Comparison of ENCODE assay signal across 8 cellular contexts in the genomic region with DNA sequence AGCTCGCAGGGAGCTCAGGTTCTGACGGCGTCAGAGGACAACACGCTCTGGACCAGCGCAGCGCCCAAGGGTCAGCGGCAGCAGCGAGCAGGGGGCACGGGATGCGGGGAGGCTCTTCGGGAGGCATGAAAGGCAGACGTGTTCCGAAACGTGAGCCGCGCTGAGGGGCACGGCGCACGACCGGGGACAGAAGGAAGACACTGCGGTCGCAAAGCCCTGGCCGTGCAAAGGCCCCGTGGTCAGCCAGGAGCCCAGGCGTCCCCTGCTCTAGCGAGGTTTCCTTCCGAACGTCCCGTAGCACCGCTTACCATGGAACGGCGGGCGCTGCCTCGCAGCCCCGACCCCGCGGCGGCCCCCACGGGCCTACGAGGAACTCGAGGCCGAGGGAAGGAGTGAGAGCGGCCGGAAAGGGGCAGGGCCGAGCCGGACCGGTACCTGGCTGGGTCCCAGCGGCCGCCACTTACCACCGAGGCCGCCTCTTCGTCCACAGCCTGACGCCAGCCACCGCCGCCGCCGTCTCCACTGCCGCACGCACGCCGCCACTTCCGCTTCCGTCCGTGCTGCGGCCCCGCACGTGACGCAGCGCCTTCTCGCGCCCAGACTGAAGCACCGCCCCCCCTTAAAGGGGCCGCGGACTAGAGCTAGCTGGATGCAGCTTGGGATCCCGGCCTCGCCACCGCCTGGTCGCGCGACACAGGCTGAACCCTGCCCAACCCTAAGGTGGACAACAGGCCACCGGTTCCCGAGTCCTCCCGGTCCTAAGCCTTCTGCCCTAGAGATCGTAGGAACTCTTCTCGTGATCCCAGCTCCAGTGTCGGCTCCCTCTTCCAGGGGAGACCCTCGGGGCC. TPM values are rescaled to one million over a fixed set of nuclear protein-coding genes. Genes with fewer than 3 reads are reported as not detected.
A peak's percentile ranks its signal among the peaks of the same experiment; 100 is the strongest.
DNase-seq lines count a peak whose midpoint lies in the region; ATAC-seq and TF ChIP-seq lines count a peak whose summit lies in the region.

No MANE protein-coding gene starts in this region.

- H3K36me3 ChIP-seq in kidney epithelial cell (ENCODE audit: control insufficient read depth, insufficient read depth, low read length): peaks cover 2% of the 10 kb centered on the region

- CTCF ChIA-PET in AG04450 (lab: Charles Lee): no interaction called here

- H3K4me1 Mint-ChIP-seq in central memory CD8-positive, alpha-beta T cell: peaks cover 26% of the 10 kb centered on the region

- TF ChIP-seq CTCF in AG04450 (IDR thresholded peaks at IDR 0.05; ENCODE audit: low read depth, low read length) (no peak), kidney epithelial cell (IDR thresholded peaks at IDR 0.05; ENCODE audit: insufficient read depth, low read length, poor library complexity, severe bottlenecking) (no peak)

- H3K36me3 Mint-ChIP-seq in central memory CD8-positive, alpha-beta T cell (ENCODE audit: insufficient read depth): peaks cover 37% of the 10 kb centered on the region

- DNase-seq in AG04450 (ENCODE audit: low read depth, low spot score) (peak; percentile 34), NCI-H2227 treated with DMSO at 0.1 percent for 48 hours (lab: John Stamatoyannopoulos, UW) (peak; percentile 51), kidney epithelial cell (ENCODE audit: low read depth) (peak; percentile 44)
- peak; percentile 69 to 77 for DNase-seq in central memory CD8-positive, alpha-beta T cell (ENCODE audit: low spot score in 2 of 2)
- DNase-seq in stimulated activated CD4-positive, alpha-beta T cell treated with anti-CD3 and anti-CD28 coated beads, Interleukin-15, amount 100 ng/mL, for 24 hours: peak; percentile 94

- peaks cover 5% of the 10 kb centered on the region; the same call in 1 of the 2 replicates for H3K9me3 ChIP-seq in AG04450 (ENCODE audit: control insufficient read depth, insufficient read depth, low read length)

- H3K27me3 ChIP-seq in AG04450 (ENCODE audit: control insufficient read depth, insufficient read depth, low read length): no peaks in the 10 kb centered on the region
- H3K27me3 ChIP-seq in kidney epithelial cell (ENCODE audit: control insufficient read depth, insufficient read depth, low read length): no peaks in the 10 kb centered on the region

- H3K27ac Mint-ChIP-seq in central memory CD8-positive, alpha-beta T cell (ENCODE audit: low read depth): peak overlapping the region; percentile 97

- H3K9me3 Mint-ChIP-seq in central memory CD8-positive, alpha-beta T cell: no peaks in the 10 kb centered on the region

- H3K27ac ChIP-seq in AG04450 (ENCODE audit: low read depth, low read length): peak overlapping the region; percentile 78

- H3K4me3 ChIP-seq in AG04450 (ENCODE audit: low read depth, low read length) (peak overlapping the region; percentile 99), kidney epithelial cell (ENCODE audit: low read depth, low read length) (peak overlapping the region; percentile 87)

- ATAC-seq in GM18907 (IDR thresholded peaks at IDR 0.05; ENCODE audit: unreplicated experiment): peak; percentile 88
- ATAC-seq in HG03139 (IDR thresholded peaks at IDR 0.05; ENCODE audit: unreplicated experiment): peak; percentile 67
- ATAC-seq in activated CD4-positive, CD25-positive, alpha-beta regulatory T cell treated with anti-CD3 and anti-CD28 coated beads, Interleukin-2, amount 50 U/mL, for 24 hours: peak; percentile 97 to 98
- ATAC-seq in central memory CD8-positive, alpha-beta T cell (replicated peaks; ENCODE audit: extremely low read depth, poor library complexity, severe bottlenecking): peak; percentile 90

- POLR2A ChIA-PET in AG04450 (lab: Yijun Ruan, JAX): interaction anchor here (0.5 to 1.3 kb wide), 6 partner anchors 9 to 43 kb away, joined by 3 to 19 read pairs (median 4); a partner anchor contains a TSS

- no peaks in the 10 kb centered on the region for H3K27me3 Mint-ChIP-seq in central memory CD8-positive, alpha-beta T cell

- H3K4me3 Mint-ChIP-seq in central memory CD8-positive, alpha-beta T cell: peak overlapping the region; percentile 99

RNA-seq across cellular contexts. Expression of a gene that starts 9.4 kb away (rescaled TPM):
- polyA plus RNA-seq in AG04450 (2011; rRNA removed): 30.8 and 54.5 TPM in 2 replicates
- 8.1 TPM in 2 replicates for polyA minus RNA-seq in AG04450 (2011; rRNA and poly(A)+ RNA removed)
- 54.1 and 66.7 TPM in 2 replicates for total RNA-seq in kidney epithelial cell

RNA-seq across cellular contexts. Expression of a gene that starts 12.5 kb away (rescaled TPM):
- polyA plus RNA-seq in AG04450 (2011; rRNA removed): 3.4 and 4.4 TPM in 2 replicates
- 2.7 and 3.0 TPM in 2 replicates for polyA minus RNA-seq in AG04450 (2011; rRNA and poly(A)+ RNA removed)
- 11.4 and 15.3 TPM in 2 replicates for total RNA-seq in kidney epithelial cell

RNA-seq across cellular contexts. Expression of a gene that starts 27.6 kb away (rescaled TPM):
- polyA plus RNA-seq in AG04450 (2011; rRNA removed): 5.4 and 8.4 TPM in 2 replicates
- 7.1 and 9.0 TPM in 2 replicates for polyA minus RNA-seq in AG04450 (2011; rRNA and poly(A)+ RNA removed)
- total RNA-seq in kidney epithelial cell: 18.8 and 32.1 TPM in 2 replicates

RNA-seq across cellular contexts. Expression of a gene that starts 29.3 kb away (rescaled TPM):
- 0.35 and 0.55 TPM in 2 replicates for polyA plus RNA-seq in AG04450 (2011; rRNA removed)
- polyA minus RNA-seq in AG04450 (2011; rRNA and poly(A)+ RNA removed): 0.17 and 0.37 TPM in 2 replicates
- total RNA-seq in kidney epithelial cell: 1.8 and 8.6 TPM in 2 replicates

RNA-seq across cellular contexts. Expression of a gene that starts 29.3 kb away (rescaled TPM):
- 6.7 and 10.7 TPM in 2 replicates for polyA plus RNA-seq in AG04450 (2011; rRNA removed)
- 9.7 and 12.6 TPM in 2 replicates for polyA minus RNA-seq in AG04450 (2011; rRNA and poly(A)+ RNA removed)
- total RNA-seq in kidney epithelial cell: 167 and 178 TPM in 2 replicates

Comparison
In these comparisons a context has a peak if more than half of its experiments do, and no peak if none do; other contexts are left out.
1. Peak in every context shown above with its lines: DNase-seq, ATAC-seq, H3K4me3 ChIP-seq and H3K27ac ChIP-seq.
2. DNase-seq: peak in every context shown above with its lines; median percentile 94 in stimulated activated CD4-positive, alpha-beta T cell treated with anti-CD3 and anti-CD28 coated beads, Interleukin-15, amount 100 ng/mL, for 24 hours; 73 in central memory CD8-positive, alpha-beta T cell; 51 in NCI-H2227 treated with DMSO at 0.1 percent for 48 hours; 44 in kidney epithelial cell; 34 in AG04450.